ENCODE assay signal across 33 cellular contexts in genomic region chr14:67191768-67192290, GRCh38. TPM values are rescaled to one million over a fixed set of nuclear protein-coding genes. Genes with fewer than 3 reads are reported as not detected.
DNase-seq lines count a peak whose midpoint lies in the region; ATAC-seq and TF ChIP-seq lines count a peak whose summit lies in the region.
"Had no signal": no experiment of that assay in that cellular context is flagged by ENCODE, and none has a peak within 500 bp of the region (broad histone marks: within the 10 kb centered on the region; RNA-seq: fewer than 3 reads in every experiment).

No MANE protein-coding gene starts in this region.

- no peaks in the 10 kb centered on the region for H3K36me3 Mint-ChIP-seq in activated CD8-positive, alpha-beta memory T cell treated with anti-CD3 and anti-CD28 coated beads, Interleukin-2, amount 10 ng/mL, durations not matched to agents 7 days and 5 days
- H3K36me3 Mint-ChIP-seq: activated CD4-positive, alpha-beta memory T cell treated with anti-CD3 and anti-CD28 coated beads for 36 hours; activated naive CD4-positive, alpha-beta T cell treated with anti-CD3 and anti-CD28 coated beads, Interleukin-2, amount 10 ng/mL, durations not matched to agents 7 days and 5 days; naive thymus-derived CD8-positive, alpha-beta T cell had no signal

- no peaks in the 10 kb centered on the region for H3K36me3 ChIP-seq in neuronal stem cell (replicated peaks in 1 of 2; ENCODE audit: control insufficient read depth in 2 of 2, insufficient read depth in 2 of 2, low read length in 2 of 2)
- no peaks in the 10 kb centered on the region for H3K36me3 ChIP-seq in OCI-LY7 (ENCODE audit: insufficient read depth, low read length)
- H3K36me3 ChIP-seq: cardiac muscle cell, heart right ventricle had no signal

- H3K4me1 ChIP-seq in neuronal stem cell (ENCODE audit: control insufficient read depth in 2 of 2, insufficient read depth in 1 of 2, low read depth in 1 of 2, low read length in 2 of 2) (peaks cover 3 to 6% of the 10 kb centered on the region in 2 donors), OCI-LY7 (ENCODE audit: insufficient read depth, low read length, poor library complexity, severe bottlenecking) (no peaks in the 10 kb centered on the region)

- H4K91ac ChIP-seq in neuronal stem cell (ENCODE audit: low read depth, low read length, poor library complexity) = no peak overlapping the region

- CTCF ChIA-PET in OCI-LY7 (lab: Charles Lee; ENCODE audit: unreplicated experiment) = no interaction called here
- CTCF ChIA-PET in activated CD8-positive, alpha-beta memory T cell treated with anti-CD3 and anti-CD28 coated beads, Interleukin-2, amount 10 ng/mL, durations not matched to agents 7 days and 5 days (lab: Charles Lee) = no interaction called here

- H3K27ac Mint-ChIP-seq in activated CD8-positive, alpha-beta memory T cell treated with anti-CD3 and anti-CD28 coated beads, Interleukin-2, amount 10 ng/mL, durations not matched to agents 7 days and 5 days = no peak overlapping the region
- H3K27ac Mint-ChIP-seq: activated CD4-positive, alpha-beta memory T cell treated with anti-CD3 and anti-CD28 coated beads for 36 hours; activated naive CD4-positive, alpha-beta T cell treated with anti-CD3 and anti-CD28 coated beads, Interleukin-2, amount 10 ng/mL, durations not matched to agents 7 days and 5 days; endodermal cell; naive thymus-derived CD8-positive, alpha-beta T cell had no signal

- H3K9me2 ChIP-seq in OCI-LY7 (ENCODE audit: insufficient read depth, low read length) = no peaks in the 10 kb centered on the region

- intact Hi-C loops in dorsolateral prefrontal cortex (cut with DNase I) (no loop called here), OCI-LY7 (cut with micrococcal nuclease; ENCODE audit: unreplicated experiment) (no loop called here)

- H3K23ac ChIP-seq in neuronal stem cell (ENCODE audit: low read depth, low read length, poor library complexity) = no peak overlapping the region

- peak overlapping the region in 43 of 59 donors; percentile 2 to 54 (median 26) for H3K4me3 ChIP-seq in dorsolateral prefrontal cortex
- no peak overlapping the region for H3K4me3 ChIP-seq in neuronal stem cell (ENCODE audit: low read length in 2 of 2)
- H3K4me3 ChIP-seq in OCI-LY7 (ENCODE audit: low read depth, low read length, poor library complexity, severe bottlenecking) = no peak overlapping the region
- H3K4me3 ChIP-seq: cardiac muscle cell, coronary artery, heart right ventricle, skin epidermis had no signal

- no peak overlapping the region for H3K9ac ChIP-seq in neuronal stem cell (ENCODE audit: low read depth, low read length, poor library complexity)
- H3K9ac ChIP-seq: KMS-11 had no signal

- no peak overlapping the region for H3K18ac ChIP-seq in neuronal stem cell (ENCODE audit: low read length)

- no peak for ATAC-seq in HG03159 (IDR thresholded peaks at IDR 0.05; ENCODE audit: unreplicated experiment)
- ATAC-seq in activated CD8-positive, alpha-beta memory T cell treated with anti-CD3 and anti-CD28 coated beads, Interleukin-2, amount 10 ng/mL, durations not matched to agents 7 days and 5 days = no peak
- ATAC-seq: foreskin keratinocyte; heart right ventricle; naive thymus-derived CD8-positive, alpha-beta T cell; PC-3; Right ventricle myocardium inferior had no signal

- no peak overlapping the region for H3K4ac ChIP-seq in neuronal stem cell (ENCODE audit: low read length)

- H3K14ac ChIP-seq in neuronal stem cell (ENCODE audit: low read length) = no peak overlapping the region

- no peak overlapping the region for H3K4me2 ChIP-seq in neuronal stem cell (ENCODE audit: insufficient read depth, low read length, poor library complexity, severe bottlenecking)
- H3K4me2 ChIP-seq in OCI-LY7 (ENCODE audit: low read length) = no peak overlapping the region
- H3K4me2 ChIP-seq: KMS-11 had no signal

- no peaks in the 10 kb centered on the region for H3K79me2 ChIP-seq in OCI-LY7 (ENCODE audit: insufficient read depth, low read depth, low read length)

- H3K27ac ChIP-seq in dorsolateral prefrontal cortex = peak overlapping the region in 13 of 59 donors; percentile 1 to 65 (median 28)
- no peak overlapping the region for H3K27ac ChIP-seq in neuronal stem cell (replicated peaks; ENCODE audit: low read length)
- H3K27ac ChIP-seq in OCI-LY7 (ENCODE audit: low read depth, low read length, poor library complexity, severe bottlenecking) = no peak overlapping the region
- H3K27ac ChIP-seq: cardiac muscle cell, coronary artery, foreskin keratinocyte, heart right ventricle, KMS-11, skin epidermis had no signal

- H3K4me3 Mint-ChIP-seq in activated CD8-positive, alpha-beta memory T cell treated with anti-CD3 and anti-CD28 coated beads, Interleukin-2, amount 10 ng/mL, durations not matched to agents 7 days and 5 days = no peak overlapping the region
- H3K4me3 Mint-ChIP-seq: activated CD4-positive, alpha-beta memory T cell treated with anti-CD3 and anti-CD28 coated beads for 36 hours; activated naive CD4-positive, alpha-beta T cell treated with anti-CD3 and anti-CD28 coated beads, Interleukin-2, amount 10 ng/mL, durations not matched to agents 7 days and 5 days; endodermal cell; naive thymus-derived CD8-positive, alpha-beta T cell had no signal

- no peaks in the 10 kb centered on the region for H3K27me3 Mint-ChIP-seq in activated CD8-positive, alpha-beta memory T cell treated with anti-CD3 and anti-CD28 coated beads, Interleukin-2, amount 10 ng/mL, durations not matched to agents 7 days and 5 days
- H3K27me3 Mint-ChIP-seq: activated CD4-positive, alpha-beta memory T cell treated with anti-CD3 and anti-CD28 coated beads for 36 hours; activated naive CD4-positive, alpha-beta T cell treated with anti-CD3 and anti-CD28 coated beads, Interleukin-2, amount 10 ng/mL, durations not matched to agents 7 days and 5 days had no signal

- no CpG with 5 or more reads among the region's 8 CpGs for WGBS in neuronal stem cell (ENCODE audit: extremely low coverage in 2 of 2, insufficient read length in 2 of 2, insufficient replicate concordance in 1 of 2), 2 donors

- peaks cover 11% of the 10 kb centered on the region for H3K4me1 Mint-ChIP-seq in activated CD8-positive, alpha-beta memory T cell treated with anti-CD3 and anti-CD28 coated beads, Interleukin-2, amount 10 ng/mL, durations not matched to agents 7 days and 5 days

- POLR2A ChIA-PET in OCI-LY7 (lab: Charles Lee) = interaction anchor here (0.5 to 0.6 kb wide), 3 partner anchors 20 to 99 kb away, joined by 3 to 4 read pairs (median 3); no protein-coding TSS in a partner anchor

- no peaks in the 10 kb centered on the region for H3K27me3 ChIP-seq in dorsolateral prefrontal cortex
- H3K27me3 ChIP-seq in neuronal stem cell (ENCODE audit: control insufficient read depth in 3 of 3, insufficient read depth in 3 of 3, low read depth in 1 of 3, low read length in 3 of 3) = no peaks in the 10 kb centered on the region
- H3K27me3 ChIP-seq: cardiac muscle cell, foreskin keratinocyte, heart right ventricle had no signal

- DNase-seq in Ammon's horn (ENCODE audit: low spot score) = peak; percentile 26
- DNase-seq in RPMI7951 (ENCODE audit: low read depth) = peak; percentile 24
- DNase-seq in dorsolateral prefrontal cortex = no peak
- no peak for DNase-seq in neuronal stem cell (ENCODE audit: low spot score)
- DNase-seq in OCI-LY7 (ENCODE audit: low spot score) = no peak
- DNase-seq in activated CD8-positive, alpha-beta memory T cell treated with anti-CD3 and anti-CD28 coated beads, Interleukin-2, amount 10 ng/mL, durations not matched to agents 7 days and 5 days = no peak
- DNase-seq in GM19238 (ENCODE audit: insufficient read length, low spot score) = no peak
- DNase-seq: activated CD4-positive, alpha-beta memory T cell treated with anti-CD3 and anti-CD28 coated beads for 36 hours; activated CD4-positive, alpha-beta T cell treated with anti-CD3 and anti-CD28 coated beads for 1 hour; activated CD8-positive, alpha-beta memory T cell treated with anti-CD3 and anti-CD28 coated beads, Interleukin-2, amount 50 U/mL, for 48 hours; activated naive CD4-positive, alpha-beta T cell treated with anti-CD3 and anti-CD28 coated beads, Interleukin-2, amount 10 ng/mL, durations not matched to agents 7 days and 5 days; Calu3; DMS79 treated with DMSO at 0.1 percent for 48 hours; endodermal cell; foreskin keratinocyte; GDM1; heart right ventricle; naive thymus-derived CD8-positive, alpha-beta T cell; NCI-H2029; NCI-H526; PC-3; retina; stimulated activated naive CD4-positive, alpha-beta T cell had no signal

- no peak overlapping the region for H2AK5ac ChIP-seq in neuronal stem cell (ENCODE audit: low read depth, low read length)

- no peak overlapping the region for H4K8ac ChIP-seq in neuronal stem cell (ENCODE audit: low read depth, low read length)

- H2BK5ac ChIP-seq in neuronal stem cell (ENCODE audit: low read length) = no peak overlapping the region

- no peaks in the 10 kb centered on the region for H4K20me1 ChIP-seq in OCI-LY7 (ENCODE audit: insufficient read depth, low read length)

- no peak for TF ChIP-seq CTCF in dorsolateral prefrontal cortex (IDR thresholded peaks at IDR 0.05 in 54 of 56, conservative IDR thresholded peaks at IDR 0.05 in 2 of 56; ENCODE audit: low read depth in 1 of 56, partially characterized antibody in 56 of 56)
- no peak for TF ChIP-seq CTCF in OCI-LY7 (conservative IDR thresholded peaks at IDR 0.05; ENCODE audit: low read length)

- H3K9me3 Mint-ChIP-seq in activated CD8-positive, alpha-beta memory T cell treated with anti-CD3 and anti-CD28 coated beads, Interleukin-2, amount 10 ng/mL, durations not matched to agents 7 days and 5 days (ENCODE audit: low read depth) = no peaks in the 10 kb centered on the region
- H3K9me3 Mint-ChIP-seq: activated CD4-positive, alpha-beta memory T cell treated with anti-CD3 and anti-CD28 coated beads for 36 hours; activated naive CD4-positive, alpha-beta T cell treated with anti-CD3 and anti-CD28 coated beads, Interleukin-2, amount 10 ng/mL, durations not matched to agents 7 days and 5 days; endodermal cell; naive thymus-derived CD8-positive, alpha-beta T cell had no signal

- H2AFZ ChIP-seq in neuronal stem cell (ENCODE audit: low read length) (peak overlapping the region; percentile 64), OCI-LY7 (ENCODE audit: low read length) (no peak overlapping the region)

- no peak overlapping the region for H2BK15ac ChIP-seq in neuronal stem cell (ENCODE audit: low read length)

- H3K9me3 ChIP-seq in neuronal stem cell (replicated peaks in 1 of 2; ENCODE audit: control insufficient read depth in 2 of 2, insufficient read depth in 1 of 2, low read depth in 1 of 2, low read length in 2 of 2) = no peaks in the 10 kb centered on the region
- no peaks in the 10 kb centered on the region for H3K9me3 ChIP-seq in OCI-LY7 (ENCODE audit: low read length)
- H3K9me3 ChIP-seq: heart right ventricle had no signal

- no peaks in the 10 kb centered on the region for H3K79me1 ChIP-seq in neuronal stem cell (ENCODE audit: low read depth, low read length)

- no peak overlapping the region for H2BK120ac ChIP-seq in neuronal stem cell (ENCODE audit: low read depth, low read length)

- H2BK12ac ChIP-seq in neuronal stem cell (ENCODE audit: low read length) = no peak overlapping the region

- BruUV-seq in OCI-LY7 (replicated peaks; lab: Mats Ljungman, UMichigan) = no TSS peak

RNA-seq across cellular contexts. Expression of gene GARIN2, which starts 2.6 kb away (rescaled TPM):
- total RNA-seq in RPMI7951 (2014; rRNA removed; shearing (Covaris generic)) = not detected in 2 replicates
- total RNA-seq in dorsolateral prefrontal cortex = 1 to 10 TPM in 59 of 120 experiments, under 1 TPM in 52, not detected in 9; 0.23 to 3.8 (median 1.1) TPM
- polyA plus RNA-seq in neuronal stem cell (2013, experiment 1 of 2) = 0.49 TPM
- polyA plus RNA-seq in neuronal stem cell (2013, experiment 2 of 2) = 0.40 TPM
- not detected in 2 replicates for total RNA-seq in OCI-LY7 (2014; rRNA removed; shearing (Covaris generic))
- not detected in 2 replicates for total RNA-seq in OCI-LY7 (2022)
- total RNA-seq in activated CD8-positive, alpha-beta memory T cell treated with anti-CD3 and anti-CD28 coated beads, Interleukin-2, amount 10 ng/mL, durations not matched to agents 7 days and 5 days = not detected
- total RNA-seq: A172; activated CD4-positive, alpha-beta memory T cell treated with anti-CD3 and anti-CD28 coated beads for 36 hours; cardiac muscle cell; endodermal cell; foreskin keratinocyte; kidney epithelial cell; lower leg skin; naive thymus-derived CD8-positive, alpha-beta T cell; PC-3; Right ventricle myocardium inferior; urinary bladder had no signal
- polyA plus RNA-seq: heart right ventricle had no signal

RNA-seq across cellular contexts. Expression of gene PALS1, which starts 49.4 kb away (rescaled TPM):
- 19.5 and 23.6 TPM in 2 replicates for total RNA-seq in RPMI7951 (2014; rRNA removed; shearing (Covaris generic))
- 10 to 100 TPM; 33.2 to 92.8 (median 47.3) TPM for total RNA-seq in dorsolateral prefrontal cortex
- polyA plus RNA-seq in neuronal stem cell (2013, experiment 1 of 2) = 27.0 TPM
- 27.1 TPM for polyA plus RNA-seq in neuronal stem cell (2013, experiment 2 of 2)
- 14.1 and 14.5 TPM in 2 replicates for total RNA-seq in OCI-LY7 (2014; rRNA removed; shearing (Covaris generic))
- 19.6 and 23.8 TPM in 2 replicates for total RNA-seq in OCI-LY7 (2022)
- 1 to 10 TPM; 4.9 to 5.5 TPM for total RNA-seq in activated CD8-positive, alpha-beta memory T cell treated with anti-CD3 and anti-CD28 coated beads, Interleukin-2, amount 10 ng/mL, durations not matched to agents 7 days and 5 days

Comparison
In these comparisons a context has a peak if more than half of its experiments do, and no peak if none do; other contexts are left out.
1. DNase-seq: peak in Ammon's horn (single experiment) and RPMI7951 (single experiment); none in dorsolateral prefrontal cortex (0 of 10), neuronal stem cell (single experiment), OCI-LY7 (single experiment), activated CD8-positive, alpha-beta memory T cell treated with anti-CD3 and anti-CD28 coated beads, Interleukin-2, amount 10 ng/mL, durations not matched to agents 7 days and 5 days (single experiment) and GM19238 (single experiment).
2. H3K4me3 ChIP-seq: peak in dorsolateral prefrontal cortex (43 of 59); none in neuronal stem cell (0 of 2) and OCI-LY7 (single experiment).